16 cellular contexts compared by ENCODE assay signal in the genomic region with DNA sequence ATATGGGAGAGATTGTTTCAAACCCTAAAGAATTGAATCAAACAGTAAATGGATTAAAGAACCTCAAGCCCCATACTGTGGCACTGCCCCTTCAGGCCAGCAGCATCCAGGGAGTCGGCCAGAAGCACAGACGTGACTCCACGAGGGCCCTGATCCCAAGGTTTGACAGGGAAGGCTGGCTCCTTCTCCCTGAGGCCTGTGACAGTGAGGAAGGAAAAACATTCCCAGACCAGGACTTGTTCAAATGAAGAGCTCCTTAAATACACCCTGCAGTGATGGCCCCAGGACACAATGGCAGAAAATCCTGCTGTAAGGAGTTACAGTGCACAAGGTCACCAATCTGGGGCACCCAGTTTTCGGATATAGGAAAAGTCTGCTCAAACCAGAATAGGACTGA.
A peak's percentile ranks its signal among the peaks of the same experiment; 100 is the strongest.
DNase-seq lines count a peak whose midpoint lies in the region; ATAC-seq and TF ChIP-seq lines count a peak whose summit lies in the region.
"Had no signal": no experiment of that assay in that cellular context is flagged by ENCODE, and none has a peak within 500 bp of the region (broad histone marks: within the 10 kb centered on the region; RNA-seq: fewer than 3 reads in every experiment).

No MANE protein-coding gene starts in this region.

- peak overlapping the region in 2 of 3 experiments; percentile 2 to 68 for H3K27ac Mint-ChIP-seq in nephron
- no peak overlapping the region for H3K27ac Mint-ChIP-seq in activated CD4-positive, alpha-beta memory T cell treated with anti-CD3 and anti-CD28 coated beads for 36 hours
- no peak overlapping the region for H3K27ac Mint-ChIP-seq in H9
- H3K27ac Mint-ChIP-seq: activated CD4-positive, alpha-beta T cell treated with anti-CD3 and anti-CD28 coated beads, Interleukin-2, amount 10 ng/mL, durations not matched to agents 7 days and 5 days; activated naive CD8-positive, alpha-beta T cell treated with anti-CD3 and anti-CD28 coated beads for 36 hours had no signal

- no peak overlapping the region for H2BK12ac ChIP-seq in H9 (ENCODE audit: insufficient read length, low read depth, low read length)

- H3K56ac ChIP-seq in H9 (ENCODE audit: insufficient read length, low read depth, low read length) = no peak overlapping the region

- intact Hi-C loops in activated CD4-positive, alpha-beta memory T cell treated with anti-CD3 and anti-CD28 coated beads for 36 hours (cut with micrococcal nuclease) = no loop called here
- intact Hi-C loops in right lobe of liver (cut with DNase I) = no loop called here

- peak overlapping the region in 3 of 4 donors; percentile 27 to 53 (median 33) for H3K27ac ChIP-seq in Peyer's patch
- peak overlapping the region; percentile 6 for H3K27ac ChIP-seq in cardiac muscle cell
- peak overlapping the region; percentile 76 to 84 for H3K27ac ChIP-seq in thoracic aorta
- H3K27ac ChIP-seq in right lobe of liver = no peak overlapping the region
- no peak overlapping the region for H3K27ac ChIP-seq in H9 (ENCODE audit: insufficient read length, low read depth, low read length)

- H3K27me3 Mint-ChIP-seq in nephron (ENCODE audit: low read depth) = no peaks in the 10 kb centered on the region
- H3K27me3 Mint-ChIP-seq in activated CD4-positive, alpha-beta memory T cell treated with anti-CD3 and anti-CD28 coated beads for 36 hours = peaks cover 12% of the 10 kb centered on the region
- no peaks in the 10 kb centered on the region for H3K27me3 Mint-ChIP-seq in H9 (ENCODE audit: low read depth)

- H2BK5ac ChIP-seq in H9 (ENCODE audit: insufficient read length, low read length) = no peak overlapping the region

- H3K36me3 Mint-ChIP-seq in nephron (ENCODE audit: low read depth) (peaks cover 21% of the 10 kb centered on the region), H9 (ENCODE audit: insufficient read depth in 1 of 3, low read depth in 3 of 3) (peaks cover 0 to 2% (median 1%) of the 10 kb centered on the region in 3 experiments; a peak in 3 of 7 replicates)
- H3K36me3 Mint-ChIP-seq in activated CD4-positive, alpha-beta memory T cell treated with anti-CD3 and anti-CD28 coated beads for 36 hours = no peaks in the 10 kb centered on the region
- H3K36me3 Mint-ChIP-seq: activated naive CD8-positive, alpha-beta T cell treated with anti-CD3 and anti-CD28 coated beads for 36 hours had no signal

- no peak overlapping the region for H2BK15ac ChIP-seq in H9 (ENCODE audit: low read depth, low read length)

- no peak overlapping the region for H3K23ac ChIP-seq in H9 (ENCODE audit: insufficient read length, low read depth, low read length)

- H4K91ac ChIP-seq in H9 (ENCODE audit: insufficient read length, low read depth, low read length) = no peak overlapping the region

- no peak overlapping the region for H2BK120ac ChIP-seq in H9 (ENCODE audit: low read depth, low read length, poor library complexity, severe bottlenecking)

- no peak for TF ChIP-seq CTCF in Peyer's patch (IDR thresholded peaks at IDR 0.05)
- TF ChIP-seq CTCF in cardiac muscle cell (IDR thresholded peaks at IDR 0.05; ENCODE audit: low read depth, low read length) = no peak
- TF ChIP-seq CTCF in nephron (IDR thresholded peaks at IDR 0.05; ENCODE audit: unreplicated experiment in 3 of 3) = no peak
- no peak for TF ChIP-seq CTCF in thoracic aorta (IDR thresholded peaks at IDR 0.05)
- TF ChIP-seq CTCF in right lobe of liver (IDR thresholded peaks at IDR 0.05) = no peak
- TF ChIP-seq CTCF in H9 (conservative IDR thresholded peaks at IDR 0.05) = no peak

- CTCF ChIA-PET in activated CD4-positive, alpha-beta memory T cell treated with anti-CD3 and anti-CD28 coated beads for 36 hours (lab: Charles Lee) = no interaction called here

- H2AK5ac ChIP-seq in H9 (ENCODE audit: insufficient read length, low read length) = no peak overlapping the region

- H2AFZ ChIP-seq in H9 (ENCODE audit: low read length) = no peak overlapping the region

- POLR2A ChIA-PET in activated CD4-positive, alpha-beta memory T cell treated with anti-CD3 and anti-CD28 coated beads for 36 hours (lab: Charles Lee) = no interaction called here

- H3K4me3 Mint-ChIP-seq in nephron = no peak overlapping the region
- H3K4me3 Mint-ChIP-seq in activated CD4-positive, alpha-beta memory T cell treated with anti-CD3 and anti-CD28 coated beads for 36 hours = no peak overlapping the region
- H3K4me3 Mint-ChIP-seq in H9 = no peak overlapping the region
- H3K4me3 Mint-ChIP-seq: activated CD4-positive, alpha-beta T cell treated with anti-CD3 and anti-CD28 coated beads, Interleukin-2, amount 10 ng/mL, durations not matched to agents 7 days and 5 days; activated naive CD8-positive, alpha-beta T cell treated with anti-CD3 and anti-CD28 coated beads for 36 hours; neural crest cell had no signal

- H3K4ac ChIP-seq in H9 (ENCODE audit: low read depth, low read length) = no peak overlapping the region

- H3K9me3 ChIP-seq in Peyer's patch (no peaks in the 10 kb centered on the region), cardiac muscle cell (ENCODE audit: low read depth) (no peaks in the 10 kb centered on the region), thoracic aorta (no peaks in the 10 kb centered on the region), right lobe of liver (no peaks in the 10 kb centered on the region), H9 (ENCODE audit: control insufficient read depth, low read depth, low read length) (no peaks in the 10 kb centered on the region)

- H3K9me3 Mint-ChIP-seq in nephron = no peaks in the 10 kb centered on the region
- H3K9me3 Mint-ChIP-seq in activated CD4-positive, alpha-beta memory T cell treated with anti-CD3 and anti-CD28 coated beads for 36 hours = no peaks in the 10 kb centered on the region
- no peaks in the 10 kb centered on the region for H3K9me3 Mint-ChIP-seq in H9
- H3K9me3 Mint-ChIP-seq: activated CD4-positive, alpha-beta T cell treated with anti-CD3 and anti-CD28 coated beads, Interleukin-2, amount 10 ng/mL, durations not matched to agents 7 days and 5 days; activated naive CD8-positive, alpha-beta T cell treated with anti-CD3 and anti-CD28 coated beads for 36 hours; neural crest cell had no signal

- DNase-seq in Peyer's patch = no peak
- DNase-seq in cardiac muscle cell (ENCODE audit: low read depth in 1 of 2, low spot score in 1 of 2) = no peak
- no peak for DNase-seq in thoracic aorta (ENCODE audit: low spot score)
- no peak for DNase-seq in activated CD4-positive, alpha-beta memory T cell treated with anti-CD3 and anti-CD28 coated beads for 36 hours
- no peak for DNase-seq in right lobe of liver
- no peak for DNase-seq in H9
- DNase-seq: activated CD4-positive, alpha-beta T cell treated with anti-CD3 and anti-CD28 coated beads, Interleukin-2, amount 10 ng/mL, durations not matched to agents 7 days and 5 days; activated naive CD8-positive, alpha-beta T cell treated with anti-CD3 and anti-CD28 coated beads for 36 hours; Calu3; NCI-H146; NCI-H510A; OCI-M1; stimulated activated CD4-positive, alpha-beta T cell treated with anti-CD3 and anti-CD28 coated beads, Interleukin-12 subunit alpha, Interleukin-12 subunit beta, amount 100 ng/mL, for 4 hours had no signal

- TF ChIP-seq POLR2A in Peyer's patch (IDR thresholded peaks at IDR 0.05) = no peak
- TF ChIP-seq POLR2A in right lobe of liver (IDR thresholded peaks at IDR 0.05) = no peak

- H3K79me1 ChIP-seq in H9 (ENCODE audit: insufficient read depth, low read depth, low read length, poor library complexity, severe bottlenecking) = no peaks in the 10 kb centered on the region

- ATAC-seq in thoracic aorta (ENCODE audit: insufficient number of reproducible peaks, low FRiP score, low read depth) (no peak), right lobe of liver (no peak), HG03097 (IDR thresholded peaks at IDR 0.05; ENCODE audit: low FRiP score, unreplicated experiment) (no peak)

- H3K27me3 ChIP-seq in Peyer's patch (no peaks in the 10 kb centered on the region), cardiac muscle cell (no peaks in the 10 kb centered on the region), thoracic aorta (replicated peaks; ENCODE audit: insufficient read depth) (no peaks in the 10 kb centered on the region), right lobe of liver (no peaks in the 10 kb centered on the region), H9 (ENCODE audit: insufficient read depth, low read length) (no peaks in the 10 kb centered on the region)

- no peak overlapping the region for H3K9ac ChIP-seq in H9 (ENCODE audit: extremely low read depth, insufficient read length, low read length)

- no peak overlapping the region for H4K5ac ChIP-seq in H9 (ENCODE audit: insufficient read length, low read depth, low read length)

- H3K36me3 ChIP-seq in Peyer's patch = peaks cover 0 to 5% (median 0%) of the 10 kb centered on the region in 3 donors
- no peaks in the 10 kb centered on the region for H3K36me3 ChIP-seq in cardiac muscle cell
- peaks cover 19% of the 10 kb centered on the region for H3K36me3 ChIP-seq in thoracic aorta
- no peaks in the 10 kb centered on the region for H3K36me3 ChIP-seq in right lobe of liver

- H4K20me1 ChIP-seq in H9 (ENCODE audit: control insufficient read depth, insufficient read depth, insufficient read length) = no peaks in the 10 kb centered on the region

- H2BK20ac ChIP-seq in H9 (ENCODE audit: low read depth, low read length, poor library complexity, severe bottlenecking) = no peak overlapping the region

- 100% methylated on average over 1 of the region's 4 CpGs for WGBS in right lobe of liver (ENCODE audit: insufficient coverage, low coverage, low lambda C conversion rate, missing lambda C conversion rate)
- no CpG with 5 or more reads among the region's 4 CpGs for whole genome bisulfite sequencing in H9 (ENCODE audit: extremely low coverage, insufficient read length, low lambda C conversion rate)

- H3K23me2 ChIP-seq in H9 (ENCODE audit: insufficient read length, low read depth, low read length, poor library complexity, severe bottlenecking) = no peaks in the 10 kb centered on the region

- H3K14ac ChIP-seq in H9 (ENCODE audit: insufficient read depth, low read length) = no peak overlapping the region

- H4K8ac ChIP-seq in H9 (replicated peaks; ENCODE audit: insufficient read length, low read depth, low read length) = no peak overlapping the region

- H3K4me1 Mint-ChIP-seq in nephron (peaks cover 46% of the 10 kb centered on the region), H9 (peaks cover 0 to 12% of the 10 kb centered on the region in 2 experiments; a peak in 2 of 4 replicates)
- H3K4me1 Mint-ChIP-seq in activated CD4-positive, alpha-beta memory T cell treated with anti-CD3 and anti-CD28 coated beads for 36 hours (ENCODE audit: low read depth) = no peaks in the 10 kb centered on the region
- H3K4me1 Mint-ChIP-seq: activated CD4-positive, alpha-beta T cell treated with anti-CD3 and anti-CD28 coated beads, Interleukin-2, amount 10 ng/mL, durations not matched to agents 7 days and 5 days; activated naive CD8-positive, alpha-beta T cell treated with anti-CD3 and anti-CD28 coated beads for 36 hours had no signal

- H3K4me2 ChIP-seq in H9 (ENCODE audit: insufficient read depth, insufficient read length, low read length) = no peak overlapping the region

- no peak overlapping the region for H3K18ac ChIP-seq in H9 (ENCODE audit: insufficient read length, low read depth, low read length)

- no peak overlapping the region for H3T11ph ChIP-seq in H9 (ENCODE audit: low read length)

- H3K4me1 ChIP-seq in Peyer's patch (peaks cover 0 to 17% (median 0%) of the 10 kb centered on the region in 4 donors), cardiac muscle cell (ENCODE audit: low read depth) (peaks cover 12% of the 10 kb centered on the region), thoracic aorta (ENCODE audit: control insufficient read depth in 1 of 2, low read depth in 2 of 2) (peaks cover 29 to 65% of the 10 kb centered on the region in 2 donors), right lobe of liver (no peaks in the 10 kb centered on the region), H9 (ENCODE audit: insufficient read depth, low read length) (no peaks in the 10 kb centered on the region; the same call in 1 of the 2 replicates)

- H3K4me3 ChIP-seq in Peyer's patch (no peak overlapping the region), cardiac muscle cell (no peak overlapping the region), thoracic aorta (peak overlapping the region; percentile 32), right lobe of liver (no peak overlapping the region)

- H3K79me2 ChIP-seq in H9 (ENCODE audit: insufficient read depth, low read length) = 0 out of 2 replicates have a peak, but pooled peaks cover 2% of the 10 kb centered on the region

Comparison
In these comparisons a context has a peak if more than half of its experiments do, and no peak if none do; other contexts are left out.
1. H3K27ac ChIP-seq: peak in Peyer's patch (3 of 4), cardiac muscle cell (single experiment) and thoracic aorta (2 of 2); none in right lobe of liver (0 of 3) and H9 (single experiment).
2. H3K27ac Mint-ChIP-seq: peak in nephron (2 of 3); none in activated CD4-positive, alpha-beta memory T cell treated with anti-CD3 and anti-CD28 coated beads for 36 hours (single experiment) and H9 (0 of 3).